Comparison of ENCODE assay signal across 1 cellular context in the genomic region with DNA sequence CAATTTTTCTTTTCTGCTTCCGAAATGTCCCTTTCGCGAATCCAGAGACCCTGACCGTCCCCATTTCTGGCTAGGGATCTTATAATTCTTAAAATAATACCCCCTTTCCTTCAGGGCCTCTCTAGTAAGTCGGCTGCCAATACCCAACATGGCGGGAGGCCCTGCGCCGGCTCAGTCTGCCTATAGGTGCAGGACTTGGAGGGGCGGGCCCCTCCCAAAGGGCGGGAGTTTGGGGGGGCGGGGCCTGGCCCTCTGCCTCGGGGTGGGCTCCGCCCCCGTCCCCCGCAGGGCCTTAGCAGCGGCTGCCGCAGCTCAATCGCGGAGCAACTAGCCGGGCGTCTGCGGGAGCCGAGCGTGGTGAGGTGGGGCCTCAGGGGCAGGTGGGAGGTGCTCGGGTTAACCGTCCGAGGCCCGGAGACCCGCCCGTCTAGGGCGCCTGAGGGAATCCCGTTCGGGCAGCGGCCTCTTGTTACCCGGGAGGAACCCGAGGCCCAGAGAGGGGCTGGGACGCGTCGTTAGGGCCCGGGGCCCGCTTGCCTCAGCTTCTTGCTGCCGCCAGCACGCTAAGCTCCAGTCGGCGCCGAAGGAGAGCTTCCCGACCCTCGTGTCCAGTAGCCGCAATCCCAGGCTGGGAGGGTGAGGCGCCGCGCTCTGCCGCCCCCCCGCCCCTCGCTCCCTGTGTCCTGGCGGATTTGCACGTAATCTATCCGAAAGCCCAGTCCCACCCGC.
TF ChIP-seq lines count a peak whose summit lies in the region.

A gene with protein sequence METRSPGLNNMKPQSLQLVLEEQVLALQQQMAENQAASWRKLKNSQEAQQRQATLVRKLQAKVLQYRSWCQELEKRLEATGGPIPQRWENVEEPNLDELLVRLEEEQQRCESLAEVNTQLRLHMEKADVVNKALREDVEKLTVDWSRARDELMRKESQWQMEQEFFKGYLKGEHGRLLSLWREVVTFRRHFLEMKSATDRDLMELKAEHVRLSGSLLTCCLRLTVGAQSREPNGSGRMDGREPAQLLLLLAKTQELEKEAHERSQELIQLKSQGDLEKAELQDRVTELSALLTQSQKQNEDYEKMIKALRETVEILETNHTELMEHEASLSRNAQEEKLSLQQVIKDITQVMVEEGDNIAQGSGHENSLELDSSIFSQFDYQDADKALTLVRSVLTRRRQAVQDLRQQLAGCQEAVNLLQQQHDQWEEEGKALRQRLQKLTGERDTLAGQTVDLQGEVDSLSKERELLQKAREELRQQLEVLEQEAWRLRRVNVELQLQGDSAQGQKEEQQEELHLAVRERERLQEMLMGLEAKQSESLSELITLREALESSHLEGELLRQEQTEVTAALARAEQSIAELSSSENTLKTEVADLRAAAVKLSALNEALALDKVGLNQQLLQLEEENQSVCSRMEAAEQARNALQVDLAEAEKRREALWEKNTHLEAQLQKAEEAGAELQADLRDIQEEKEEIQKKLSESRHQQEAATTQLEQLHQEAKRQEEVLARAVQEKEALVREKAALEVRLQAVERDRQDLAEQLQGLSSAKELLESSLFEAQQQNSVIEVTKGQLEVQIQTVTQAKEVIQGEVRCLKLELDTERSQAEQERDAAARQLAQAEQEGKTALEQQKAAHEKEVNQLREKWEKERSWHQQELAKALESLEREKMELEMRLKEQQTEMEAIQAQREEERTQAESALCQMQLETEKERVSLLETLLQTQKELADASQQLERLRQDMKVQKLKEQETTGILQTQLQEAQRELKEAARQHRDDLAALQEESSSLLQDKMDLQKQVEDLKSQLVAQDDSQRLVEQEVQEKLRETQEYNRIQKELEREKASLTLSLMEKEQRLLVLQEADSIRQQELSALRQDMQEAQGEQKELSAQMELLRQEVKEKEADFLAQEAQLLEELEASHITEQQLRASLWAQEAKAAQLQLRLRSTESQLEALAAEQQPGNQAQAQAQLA (N-terminal part only) (plus strand): TSS at position 718 of the 729 bp plus-strand sequence. CDS start 6,770 bp downstream, outside the sequence.

TF ChIP-seq in HEK293, 187 proteins besides CTCF, POLR2A, EP300 and RAD21 (continued from another document and continues in another):
- TF ChIP-seq, protein P1, sequence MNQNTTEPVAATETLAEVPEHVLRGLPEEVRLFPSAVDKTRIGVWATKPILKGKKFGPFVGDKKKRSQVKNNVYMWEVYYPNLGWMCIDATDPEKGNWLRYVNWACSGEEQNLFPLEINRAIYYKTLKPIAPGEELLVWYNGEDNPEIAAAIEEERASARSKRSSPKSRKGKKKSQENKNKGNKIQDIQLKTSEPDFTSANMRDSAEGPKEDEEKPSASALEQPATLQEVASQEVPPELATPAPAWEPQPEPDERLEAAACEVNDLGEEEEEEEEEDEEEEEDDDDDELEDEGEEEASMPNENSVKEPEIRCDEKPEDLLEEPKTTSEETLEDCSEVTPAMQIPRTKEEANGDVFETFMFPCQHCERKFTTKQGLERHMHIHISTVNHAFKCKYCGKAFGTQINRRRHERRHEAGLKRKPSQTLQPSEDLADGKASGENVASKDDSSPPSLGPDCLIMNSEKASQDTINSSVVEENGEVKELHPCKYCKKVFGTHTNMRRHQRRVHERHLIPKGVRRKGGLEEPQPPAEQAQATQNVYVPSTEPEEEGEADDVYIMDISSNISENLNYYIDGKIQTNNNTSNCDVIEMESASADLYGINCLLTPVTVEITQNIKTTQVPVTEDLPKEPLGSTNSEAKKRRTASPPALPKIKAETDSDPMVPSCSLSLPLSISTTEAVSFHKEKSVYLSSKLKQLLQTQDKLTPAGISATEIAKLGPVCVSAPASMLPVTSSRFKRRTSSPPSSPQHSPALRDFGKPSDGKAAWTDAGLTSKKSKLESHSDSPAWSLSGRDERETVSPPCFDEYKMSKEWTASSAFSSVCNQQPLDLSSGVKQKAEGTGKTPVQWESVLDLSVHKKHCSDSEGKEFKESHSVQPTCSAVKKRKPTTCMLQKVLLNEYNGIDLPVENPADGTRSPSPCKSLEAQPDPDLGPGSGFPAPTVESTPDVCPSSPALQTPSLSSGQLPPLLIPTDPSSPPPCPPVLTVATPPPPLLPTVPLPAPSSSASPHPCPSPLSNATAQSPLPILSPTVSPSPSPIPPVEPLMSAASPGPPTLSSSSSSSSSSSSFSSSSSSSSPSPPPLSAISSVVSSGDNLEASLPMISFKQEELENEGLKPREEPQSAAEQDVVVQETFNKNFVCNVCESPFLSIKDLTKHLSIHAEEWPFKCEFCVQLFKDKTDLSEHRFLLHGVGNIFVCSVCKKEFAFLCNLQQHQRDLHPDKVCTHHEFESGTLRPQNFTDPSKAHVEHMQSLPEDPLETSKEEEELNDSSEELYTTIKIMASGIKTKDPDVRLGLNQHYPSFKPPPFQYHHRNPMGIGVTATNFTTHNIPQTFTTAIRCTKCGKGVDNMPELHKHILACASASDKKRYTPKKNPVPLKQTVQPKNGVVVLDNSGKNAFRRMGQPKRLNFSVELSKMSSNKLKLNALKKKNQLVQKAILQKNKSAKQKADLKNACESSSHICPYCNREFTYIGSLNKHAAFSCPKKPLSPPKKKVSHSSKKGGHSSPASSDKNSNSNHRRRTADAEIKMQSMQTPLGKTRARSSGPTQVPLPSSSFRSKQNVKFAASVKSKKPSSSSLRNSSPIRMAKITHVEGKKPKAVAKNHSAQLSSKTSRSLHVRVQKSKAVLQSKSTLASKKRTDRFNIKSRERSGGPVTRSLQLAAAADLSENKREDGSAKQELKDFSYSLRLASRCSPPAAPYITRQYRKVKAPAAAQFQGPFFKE (tag by site-specific recombination; IDR thresholded peaks at IDR 0.05; ENCODE audit: borderline replicate concordance), result no peak
- TF ChIP-seq ZBTB8A (tag by site-specific recombination; IDR thresholded peaks at IDR 0.05), result peak; percentile 90
- TF ChIP-seq KLF1 (tag by site-specific recombination; IDR thresholded peaks at IDR 0.05), result peak; percentile 87
- TF ChIP-seq ZSCAN16 (tag by site-specific recombination; IDR thresholded peaks at IDR 0.05), result no peak
- TF ChIP-seq, protein P2, sequence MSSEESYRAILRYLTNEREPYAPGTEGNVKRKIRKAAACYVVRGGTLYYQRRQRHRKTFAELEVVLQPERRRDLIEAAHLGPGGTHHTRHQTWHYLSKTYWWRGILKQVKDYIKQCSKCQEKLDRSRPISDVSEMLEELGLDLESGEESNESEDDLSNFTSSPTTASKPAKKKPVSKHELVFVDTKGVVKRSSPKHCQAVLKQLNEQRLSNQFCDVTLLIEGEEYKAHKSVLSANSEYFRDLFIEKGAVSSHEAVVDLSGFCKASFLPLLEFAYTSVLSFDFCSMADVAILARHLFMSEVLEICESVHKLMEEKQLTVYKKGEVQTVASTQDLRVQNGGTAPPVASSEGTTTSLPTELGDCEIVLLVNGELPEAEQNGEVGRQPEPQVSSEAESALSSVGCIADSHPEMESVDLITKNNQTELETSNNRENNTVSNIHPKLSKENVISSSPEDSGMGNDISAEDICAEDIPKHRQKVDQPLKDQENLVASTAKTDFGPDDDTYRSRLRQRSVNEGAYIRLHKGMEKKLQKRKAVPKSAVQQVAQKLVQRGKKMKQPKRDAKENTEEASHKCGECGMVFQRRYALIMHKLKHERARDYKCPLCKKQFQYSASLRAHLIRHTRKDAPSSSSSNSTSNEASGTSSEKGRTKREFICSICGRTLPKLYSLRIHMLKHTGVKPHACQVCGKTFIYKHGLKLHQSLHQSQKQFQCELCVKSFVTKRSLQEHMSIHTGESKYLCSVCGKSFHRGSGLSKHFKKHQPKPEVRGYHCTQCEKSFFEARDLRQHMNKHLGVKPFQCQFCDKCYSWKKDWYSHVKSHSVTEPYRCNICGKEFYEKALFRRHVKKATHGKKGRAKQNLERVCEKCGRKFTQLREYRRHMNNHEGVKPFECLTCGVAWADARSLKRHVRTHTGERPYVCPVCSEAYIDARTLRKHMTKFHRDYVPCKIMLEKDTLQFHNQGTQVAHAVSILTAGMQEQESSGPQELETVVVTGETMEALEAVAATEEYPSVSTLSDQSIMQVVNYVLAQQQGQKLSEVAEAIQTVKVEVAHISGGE (tag by site-specific recombination; conservative IDR thresholded peaks at IDR 0.05; ENCODE audit: low read depth), result peak; percentile 37
- peak; percentile 40; the same call in 1 of the 2 replicates for TF ChIP-seq ZNF518A (tag by site-specific recombination; conservative IDR thresholded peaks at IDR 0.05; ENCODE audit: low read depth)
- TF ChIP-seq, protein P3, sequence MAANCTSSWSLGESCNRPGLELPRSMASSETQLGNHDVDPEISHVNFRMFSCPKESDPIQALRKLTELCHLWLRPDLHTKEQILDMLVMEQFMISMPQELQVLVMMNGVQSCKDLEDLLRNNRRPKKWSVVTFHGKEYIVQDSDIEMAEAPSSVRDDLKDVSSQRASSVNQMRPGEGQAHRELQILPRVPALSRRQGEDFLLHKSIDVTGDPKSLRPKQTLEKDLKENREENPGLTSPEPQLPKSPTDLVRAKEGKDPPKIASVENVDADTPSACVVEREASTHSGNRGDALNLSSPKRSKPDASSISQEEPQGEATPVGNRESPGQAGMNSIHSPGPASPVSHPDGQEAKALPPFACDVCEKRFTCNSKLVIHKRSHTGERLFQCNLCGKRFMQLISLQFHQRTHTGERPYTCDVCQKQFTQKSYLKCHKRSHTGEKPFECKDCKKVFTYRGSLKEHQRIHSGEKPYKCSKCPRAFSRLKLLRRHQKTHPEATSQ (tag by site-specific recombination; IDR thresholded peaks at IDR 0.05), result 0 out of 2 replicates have a peak, but pooled peaks have one; percentile 24
- no peak for TF ChIP-seq HOXA7 (CRISPR knock-in tag; IDR thresholded peaks at IDR 0.05; ENCODE audit: borderline replicate concordance)
- TF ChIP-seq, protein P4, sequence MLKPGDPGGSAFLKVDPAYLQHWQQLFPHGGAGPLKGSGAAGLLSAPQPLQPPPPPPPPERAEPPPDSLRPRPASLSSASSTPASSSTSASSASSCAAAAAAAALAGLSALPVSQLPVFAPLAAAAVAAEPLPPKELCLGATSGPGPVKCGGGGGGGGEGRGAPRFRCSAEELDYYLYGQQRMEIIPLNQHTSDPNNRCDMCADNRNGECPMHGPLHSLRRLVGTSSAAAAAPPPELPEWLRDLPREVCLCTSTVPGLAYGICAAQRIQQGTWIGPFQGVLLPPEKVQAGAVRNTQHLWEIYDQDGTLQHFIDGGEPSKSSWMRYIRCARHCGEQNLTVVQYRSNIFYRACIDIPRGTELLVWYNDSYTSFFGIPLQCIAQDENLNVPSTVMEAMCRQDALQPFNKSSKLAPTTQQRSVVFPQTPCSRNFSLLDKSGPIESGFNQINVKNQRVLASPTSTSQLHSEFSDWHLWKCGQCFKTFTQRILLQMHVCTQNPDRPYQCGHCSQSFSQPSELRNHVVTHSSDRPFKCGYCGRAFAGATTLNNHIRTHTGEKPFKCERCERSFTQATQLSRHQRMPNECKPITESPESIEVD (tag by site-specific recombination; IDR thresholded peaks at IDR 0.05), result no peak
- TF ChIP-seq ZXDB (tag by site-specific recombination; IDR thresholded peaks at IDR 0.05), result peak; percentile 70
- peak; percentile 56 for TF ChIP-seq ZFHX2 (tag by site-specific recombination; conservative IDR thresholded peaks at IDR 0.05)
- TF ChIP-seq ZNF2 (tag by site-specific recombination; IDR thresholded peaks at IDR 0.05), result peak; percentile 46; the same call in 1 of the 2 replicates
- no peak for TF ChIP-seq ZNF701 (tag by site-specific recombination; IDR thresholded peaks at IDR 0.05)
- TF ChIP-seq ZNF501 (tag by site-specific recombination; IDR thresholded peaks at IDR 0.05), result peak; percentile 68; the same call in 1 of the 2 replicates
- no peak for TF ChIP-seq ZNF211 (tag by site-specific recombination; IDR thresholded peaks at IDR 0.05; ENCODE audit: low read depth)
- TF ChIP-seq BCL11A (tag by site-specific recombination; IDR thresholded peaks at IDR 0.05; ENCODE audit: low read depth), result peak; percentile 14; the same call in 1 of the 2 replicates
- TF ChIP-seq TRIM28 (IDR thresholded peaks at IDR 0.05; ENCODE audit: borderline replicate concordance, low read length), result no peak
- peak; percentile 43; the same call in 1 of the 2 replicates for TF ChIP-seq WT1 (tag by site-specific recombination; IDR thresholded peaks at IDR 0.05)
- TF ChIP-seq ZNF777 (tag by site-specific recombination; IDR thresholded peaks at IDR 0.05; ENCODE audit: borderline replicate concordance), result no peak
- no peak for TF ChIP-seq ZNF433 (tag by site-specific recombination; IDR thresholded peaks at IDR 0.05; ENCODE audit: low read depth)
- peak; percentile 80; the same call in 1 of the 2 replicates for TF ChIP-seq KLF7 (tag by site-specific recombination; IDR thresholded peaks at IDR 0.05; ENCODE audit: borderline replicate concordance)
- peak; percentile 53 for TF ChIP-seq OSR2 (tag by site-specific recombination; IDR thresholded peaks at IDR 0.05)
- peak; percentile 75; the same call in 1 of the 2 replicates for TF ChIP-seq ZBTB1 (tag by site-specific recombination; IDR thresholded peaks at IDR 0.05)
- no peak for TF ChIP-seq ZNF792 (tag by site-specific recombination; IDR thresholded peaks at IDR 0.05)
